10 cellular contexts compared by ENCODE assay signal in genomic region chr1:63935148-63935547, GRCh38.
DNase-seq lines count a peak whose midpoint lies in the region; ATAC-seq and TF ChIP-seq lines count a peak whose summit lies in the region.
"Had no signal": no experiment of that assay in that cellular context is flagged by ENCODE, and none has a peak within 500 bp of the region (broad histone marks: within the 10 kb centered on the region; RNA-seq: fewer than 3 reads in every experiment).

No MANE protein-coding gene starts in this region.

- H3K9me3 Mint-ChIP-seq in activated CD4-positive, alpha-beta T cell treated with anti-CD3 and anti-CD28 coated beads for 36 hours (ENCODE audit: low read depth), result no peaks in the 10 kb centered on the region
- H3K9me3 Mint-ChIP-seq: activated naive CD4-positive, alpha-beta T cell treated with anti-CD3 and anti-CD28 coated beads for 36 hours; memory B cell had no signal

- no peaks in the 10 kb centered on the region for H3K4me1 Mint-ChIP-seq in activated CD4-positive, alpha-beta T cell treated with anti-CD3 and anti-CD28 coated beads for 36 hours

- no peak overlapping the region for H3K9ac ChIP-seq in PC-3 (ENCODE audit: low read length)

- H3K9me2 ChIP-seq in PC-3 (replicated peaks; ENCODE audit: low read length), result no peaks in the 10 kb centered on the region

- peak; percentile 20 for TF ChIP-seq CTCF in AG09319 (IDR thresholded peaks at IDR 0.05; ENCODE audit: low read depth, low read length)
- peak; percentile 75 for TF ChIP-seq CTCF in PC-3 (conservative IDR thresholded peaks at IDR 0.05; ENCODE audit: low read depth, low read length)
- TF ChIP-seq CTCF in heart right ventricle (IDR thresholded peaks at IDR 0.05), result peak in 7 of 9 donors; percentile 8 to 53 (median 41)

- H3K36me3 Mint-ChIP-seq in activated CD4-positive, alpha-beta T cell treated with anti-CD3 and anti-CD28 coated beads for 36 hours (ENCODE audit: low read depth), result no peaks in the 10 kb centered on the region
- H3K36me3 Mint-ChIP-seq: memory B cell had no signal

- intact Hi-C loops in PC-3 (cut with micrococcal nuclease), result loop anchor here (1.0 kb wide), 2 partner anchors 202 to 308 kb away; no protein-coding TSS in a partner anchor
- intact Hi-C loops in heart right ventricle (cut with DNase I), result loop anchor here in 7 of 10 donors (1.0 to 10.0 kb wide), 4 partner anchors 9 to 240 kb away; no protein-coding TSS in a partner anchor
- intact Hi-C loops in activated CD4-positive, alpha-beta T cell treated with anti-CD3 and anti-CD28 coated beads for 36 hours (cut with DNase I, micrococcal nuclease), result loop anchor here in 1 of 2 experiments (10.0 kb wide), 1 partner anchor 310 kb away; no protein-coding TSS in a partner anchor

- H3K79me2 ChIP-seq in PC-3 (ENCODE audit: low read length), result no peaks in the 10 kb centered on the region

- H3K4me3 Mint-ChIP-seq in activated CD4-positive, alpha-beta T cell treated with anti-CD3 and anti-CD28 coated beads for 36 hours, result no peak overlapping the region
- H3K4me3 Mint-ChIP-seq: activated naive CD4-positive, alpha-beta T cell treated with anti-CD3 and anti-CD28 coated beads for 36 hours; memory B cell had no signal

- H3K4me1 ChIP-seq in PC-3 (ENCODE audit: insufficient read depth, low read length) (no peaks in the 10 kb centered on the region), heart right ventricle (peaks cover 0 to 44% (median 15%) of the 10 kb centered on the region in 9 donors)

- H3K4me3 ChIP-seq in PC-3 (ENCODE audit: low read length) (no peak overlapping the region), heart right ventricle (no peak overlapping the region)

- no peak overlapping the region for H3K27ac ChIP-seq in PC-3 (ENCODE audit: low read length)
- H3K27ac ChIP-seq in heart right ventricle, result peak overlapping the region in 5 of 10 donors; percentile 10 to 75 (median 41)

- H3K36me3 ChIP-seq in PC-3 (ENCODE audit: low read depth, low read length), result no peaks in the 10 kb centered on the region
- no peaks in the 10 kb centered on the region for H3K36me3 ChIP-seq in heart right ventricle

- no peaks in the 10 kb centered on the region for H4K20me1 ChIP-seq in PC-3 (ENCODE audit: low read length)

- H3K27me3 Mint-ChIP-seq in activated CD4-positive, alpha-beta T cell treated with anti-CD3 and anti-CD28 coated beads for 36 hours, result no peaks in the 10 kb centered on the region

- 53 to 74% methylated on average over 1 of the region's 1 CpG for WGBS in heart right ventricle, 2 donors

- POLR2A ChIA-PET in PC-3 (lab: Charles Lee; ENCODE audit: unreplicated experiment), result no interaction called here
- POLR2A ChIA-PET in activated CD4-positive, alpha-beta T cell treated with anti-CD3 and anti-CD28 coated beads for 36 hours (lab: Charles Lee), result no interaction called here

- H3K27me3 ChIP-seq in PC-3 (ENCODE audit: low read length) (no peaks in the 10 kb centered on the region), heart right ventricle (no peaks in the 10 kb centered on the region)

- H2AFZ ChIP-seq in PC-3 (ENCODE audit: low read length), result no peak overlapping the region

- DNase-seq in AG09319 (ENCODE audit: extremely low read depth, low read depth) (no peak), PC-3 (peak; percentile 63), heart right ventricle (no peak), midbrain (lab: John Stamatoyannopoulos, UW) (no peak), GF-D8 (lab: John Stamatoyannopoulos, UW) (no peak), UCSD-AML1 (lab: John Stamatoyannopoulos, UW; ENCODE audit: unreplicated experiment) (no peak)
- DNase-seq in activated CD4-positive, alpha-beta T cell treated with anti-CD3 and anti-CD28 coated beads for 36 hours, result no peak
- DNase-seq: activated naive CD4-positive, alpha-beta T cell treated with anti-CD3 and anti-CD28 coated beads for 36 hours had no signal

- H3K9me3 ChIP-seq in PC-3 (ENCODE audit: low read length) (no peaks in the 10 kb centered on the region), heart right ventricle (no peaks in the 10 kb centered on the region)

- BruUV-seq in PC-3 (replicated peaks; lab: Mats Ljungman, UMichigan), result no TSS peak

- H3K27ac Mint-ChIP-seq in activated CD4-positive, alpha-beta T cell treated with anti-CD3 and anti-CD28 coated beads for 36 hours, result no peak overlapping the region
- H3K27ac Mint-ChIP-seq: activated naive CD4-positive, alpha-beta T cell treated with anti-CD3 and anti-CD28 coated beads for 36 hours; memory B cell had no signal

- no peak overlapping the region for H3K4me2 ChIP-seq in PC-3 (ENCODE audit: low read length)

- CTCF ChIA-PET in PC-3 (lab: Charles Lee), result interaction anchor here (0.6 to 2.0 kb wide), 6 partner anchors 71 to 311 kb away, joined by 3 to 12 read pairs (median 4); no protein-coding TSS in a partner anchor
- CTCF ChIA-PET in activated CD4-positive, alpha-beta T cell treated with anti-CD3 and anti-CD28 coated beads for 36 hours (lab: Charles Lee), result interaction anchor here (1.0 to 2.0 kb wide), 3 partner anchors 17 to 202 kb away, joined by 5 to 8 read pairs (median 5); no protein-coding TSS in a partner anchor

- ATAC-seq in GM21529 (IDR thresholded peaks at IDR 0.05; ENCODE audit: unreplicated experiment) (peak; percentile 43), PC-3 (peak; percentile 84), heart right ventricle (peak in 7 of 8 donors; percentile 54 to 86 (median 74))
- ATAC-seq in activated CD4-positive, alpha-beta T cell treated with anti-CD3 and anti-CD28 coated beads for 36 hours, result no peak

- H3F3A ChIP-seq in PC-3 (ENCODE audit: low read length, unreplicated experiment), result no peaks in the 10 kb centered on the region

Comparison
In these comparisons a context has a peak if more than half of its experiments do, and no peak if none do; other contexts are left out.
1. CTCF ChIP-seq: peak in every context shown above with its lines; median percentile 75 in PC-3; 41 in heart right ventricle; 20 in AG09319.